In genomic region chrX:11757729-11758399, GRCh38 we compare ENCODE assay signal across 8 cellular contexts. TPM values are rescaled to one million over a fixed set of nuclear protein-coding genes. Genes with fewer than 3 reads are reported as not detected.
DNase-seq lines count a peak whose midpoint lies in the region; ATAC-seq and TF ChIP-seq lines count a peak whose summit lies in the region.

MSL3 (plus strand) TSS chrX:11758237; CDS start chrX:11758264, 27 bp downstream.

- H3K9ac ChIP-seq in SK-N-SH = peak within 1 kb of the TSS; percentile 84

- no peaks in the 10 kb centered on the region for H4K20me1 ChIP-seq in SK-N-SH (ENCODE audit: insufficient read depth)

- H3F3A ChIP-seq in SK-N-SH (replicated peaks; ENCODE audit: insufficient read depth) = peaks cover 12% of the 10 kb centered on the region

- peaks cover 0 to 5% of the 10 kb centered on the region in 2 experiments; a peak in 3 of 4 replicates for H3K4me1 ChIP-seq in SK-N-SH (ENCODE audit: control insufficient read depth in 1 of 2, insufficient read depth in 2 of 2, low read depth in 1 of 2, low read length in 1 of 2)

- CTCF ChIA-PET in SK-N-SH (lab: Yijun Ruan, JAX) = interaction anchor here (0.6 to 1.7 kb wide), 6 partner anchors 10 to 227 kb away, joined by 3 to 6 read pairs (median 4); no protein-coding TSS in a partner anchor

- H3K79me2 ChIP-seq in SK-N-SH (ENCODE audit: insufficient read depth) = peaks cover 15% of the 10 kb centered on the region

- no peak for TF ChIP-seq EP300 in SK-N-SH (IDR thresholded peaks at IDR 0.05; ENCODE audit: borderline replicate concordance in 1 of 2, low read depth in 1 of 2, low read length in 1 of 2)

- peak within 1 kb of the TSS; percentile 75 for H3K4me2 ChIP-seq in SK-N-SH

- 50% methylated on average over 13 of the region's 93 CpGs for WGBS in SK-N-SH (ENCODE audit: low lambda C conversion rate)

- intact Hi-C loops in left cardiac atrium (cut with DNase I) = no loop called here

- TF ChIP-seq RAD21 in SK-N-SH (IDR thresholded peaks at IDR 0.05; ENCODE audit: low read length) = no peak

- no peaks in the 10 kb centered on the region for H3K9me2 ChIP-seq in SK-N-SH

- peak within 1 kb of the TSS; percentile 67 for H2AFZ ChIP-seq in SK-N-SH (ENCODE audit: low read depth)

- H3K9me3 ChIP-seq in SK-N-SH = no peaks in the 10 kb centered on the region

- peak within 1 kb of the TSS; percentile 77 to 86 for H3K27ac ChIP-seq in SK-N-SH (ENCODE audit: low read depth in 2 of 2, low read length in 1 of 2)

- peaks cover 22 to 23% of the 10 kb centered on the region in 2 experiments for H3K36me3 ChIP-seq in SK-N-SH (replicated peaks in 1 of 2; ENCODE audit: control insufficient read depth in 1 of 2, insufficient read depth in 2 of 2, low read length in 1 of 2)

- POLR2A ChIA-PET in SK-N-SH (lab: Yijun Ruan, JAX) = no interaction called here

- TF ChIP-seq CTCF in SK-N-SH (IDR thresholded peaks at IDR 0.05) = no peak

- peak; percentile 79 for DNase-seq in COLO668 (lab: John Stamatoyannopoulos, UW; ENCODE audit: unreplicated experiment)
- peak; percentile 87 for DNase-seq in SK-N-SH
- peak in 42 of 56 donors; percentile 7 to 81 (median 42) for DNase-seq in amygdala (lab: John Stamatoyannopoulos, UW)
- peak; percentile 71 for DNase-seq in left cardiac atrium
- peak; percentile 33 for DNase-seq in pons (ENCODE audit: low spot score)
- DNase-seq in NCI-H524 treated with DMSO at 0.1 percent for 48 hours (lab: John Stamatoyannopoulos, UW) = no peak

- ATAC-seq in GM19324 (IDR thresholded peaks at IDR 0.05; ENCODE audit: low FRiP score, unreplicated experiment) = peak; percentile 40
- peak; percentile 28 for ATAC-seq in HG03457 (IDR thresholded peaks at IDR 0.05; ENCODE audit: unreplicated experiment)
- peak; percentile 75 to 82 for ATAC-seq in left cardiac atrium

- peak within 1 kb of the TSS; percentile 68 to 80 for H3K4me3 ChIP-seq in SK-N-SH (ENCODE audit: low read depth in 2 of 2, low read length in 1 of 2)

- peaks cover 11% of the 10 kb centered on the region for H3K27me3 ChIP-seq in SK-N-SH (ENCODE audit: insufficient read depth)

TF ChIP-seq in SK-N-SH, 30 proteins besides CTCF, POLR2A, EP300 and RAD21:
- no peak for TF ChIP-seq GATA2 (CRISPR knock-in tag; IDR thresholded peaks at IDR 0.05)
- peak; percentile 21; the same call in 1 of the 2 replicates for TF ChIP-seq TAF1 (IDR thresholded peaks at IDR 0.05; ENCODE audit: borderline replicate concordance, low read depth, low read length)

RNA-seq across cellular contexts. Expression of gene MSL3, which starts in this region (rescaled TPM):
- polyA plus RNA-seq in SK-N-SH (2012; rRNA removed) = 21.8 and 30.1 TPM in 2 replicates
- 18.6 and 19.2 TPM in 2 replicates for polyA plus RNA-seq in SK-N-SH (2012; cell fraction: cytosol; rRNA removed)
- 78.8 and 93.3 TPM in 2 replicates for polyA plus RNA-seq in SK-N-SH (2012; cell fraction: nucleus; rRNA removed)
- 10 to 100 TPM; 15.1 to 16.2 TPM for total RNA-seq in left cardiac atrium

Comparison
In these comparisons a context has a peak if more than half of its experiments do, and no peak if none do; other contexts are left out.
1. ATAC-seq: peak in every context shown above with its lines; median percentile 78 in left cardiac atrium; 40 in GM19324; 28 in HG03457.